In the genomic region with DNA sequence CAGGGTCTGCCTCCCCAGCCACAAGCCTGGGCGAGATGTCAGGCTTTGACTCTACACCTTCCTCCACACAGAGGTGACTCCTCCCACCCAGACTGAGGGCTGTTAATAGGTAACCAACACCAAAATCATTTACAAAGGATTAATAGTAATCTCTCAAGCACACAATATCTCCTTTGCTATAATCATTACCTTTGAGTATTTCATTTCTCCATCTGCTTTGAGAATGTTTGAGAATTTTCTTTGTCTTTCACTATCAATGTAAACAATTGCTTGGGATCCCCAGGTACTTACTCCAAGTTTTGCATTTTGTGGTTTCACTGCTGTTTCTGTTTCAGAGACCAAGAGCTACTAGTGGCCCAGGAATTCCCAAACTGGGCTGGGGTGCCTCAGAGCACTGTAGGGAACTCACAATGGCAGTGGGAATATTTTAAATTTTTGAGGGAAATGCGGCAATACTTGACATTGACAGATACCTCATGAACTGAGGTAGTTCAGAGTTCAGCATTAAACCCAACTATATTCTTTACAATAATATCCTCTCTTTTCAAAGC, we compare ENCODE assay signal across 1 cellular context.
TF ChIP-seq lines count a peak whose summit lies in the region.

No MANE protein-coding gene starts in this region.

TF ChIP-seq in WTC11, 78 proteins besides CTCF, POLR2A, EP300 and RAD21 (continued from another document):
- TF ChIP-seq PRRX2 (CRISPR knock-in tag; IDR thresholded peaks at IDR 0.05) (no peak), NR1H2 (CRISPR knock-in tag; IDR thresholded peaks at IDR 0.05) (no peak), ZNF263 (CRISPR knock-in tag; IDR thresholded peaks at IDR 0.05; ENCODE audit: low read depth) (no peak), FOXJ3 (CRISPR knock-in tag; IDR thresholded peaks at IDR 0.05; ENCODE audit: borderline replicate concordance) (no peak), SMAD4 (CRISPR knock-in tag; IDR thresholded peaks at IDR 0.05) (no peak), TEAD1 (CRISPR knock-in tag; IDR thresholded peaks at IDR 0.05) (no peak)
- TF ChIP-seq, protein P1, sequence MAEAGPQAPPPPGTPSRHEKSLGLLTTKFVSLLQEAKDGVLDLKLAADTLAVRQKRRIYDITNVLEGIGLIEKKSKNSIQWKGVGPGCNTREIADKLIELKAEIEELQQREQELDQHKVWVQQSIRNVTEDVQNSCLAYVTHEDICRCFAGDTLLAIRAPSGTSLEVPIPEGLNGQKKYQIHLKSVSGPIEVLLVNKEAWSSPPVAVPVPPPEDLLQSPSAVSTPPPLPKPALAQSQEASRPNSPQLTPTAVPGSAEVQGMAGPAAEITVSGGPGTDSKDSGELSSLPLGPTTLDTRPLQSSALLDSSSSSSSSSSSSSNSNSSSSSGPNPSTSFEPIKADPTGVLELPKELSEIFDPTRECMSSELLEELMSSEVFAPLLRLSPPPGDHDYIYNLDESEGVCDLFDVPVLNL (CRISPR knock-in tag; IDR thresholded peaks at IDR 0.05; ENCODE audit: borderline replicate concordance, low read depth), result no peak
- TF ChIP-seq, protein P2, sequence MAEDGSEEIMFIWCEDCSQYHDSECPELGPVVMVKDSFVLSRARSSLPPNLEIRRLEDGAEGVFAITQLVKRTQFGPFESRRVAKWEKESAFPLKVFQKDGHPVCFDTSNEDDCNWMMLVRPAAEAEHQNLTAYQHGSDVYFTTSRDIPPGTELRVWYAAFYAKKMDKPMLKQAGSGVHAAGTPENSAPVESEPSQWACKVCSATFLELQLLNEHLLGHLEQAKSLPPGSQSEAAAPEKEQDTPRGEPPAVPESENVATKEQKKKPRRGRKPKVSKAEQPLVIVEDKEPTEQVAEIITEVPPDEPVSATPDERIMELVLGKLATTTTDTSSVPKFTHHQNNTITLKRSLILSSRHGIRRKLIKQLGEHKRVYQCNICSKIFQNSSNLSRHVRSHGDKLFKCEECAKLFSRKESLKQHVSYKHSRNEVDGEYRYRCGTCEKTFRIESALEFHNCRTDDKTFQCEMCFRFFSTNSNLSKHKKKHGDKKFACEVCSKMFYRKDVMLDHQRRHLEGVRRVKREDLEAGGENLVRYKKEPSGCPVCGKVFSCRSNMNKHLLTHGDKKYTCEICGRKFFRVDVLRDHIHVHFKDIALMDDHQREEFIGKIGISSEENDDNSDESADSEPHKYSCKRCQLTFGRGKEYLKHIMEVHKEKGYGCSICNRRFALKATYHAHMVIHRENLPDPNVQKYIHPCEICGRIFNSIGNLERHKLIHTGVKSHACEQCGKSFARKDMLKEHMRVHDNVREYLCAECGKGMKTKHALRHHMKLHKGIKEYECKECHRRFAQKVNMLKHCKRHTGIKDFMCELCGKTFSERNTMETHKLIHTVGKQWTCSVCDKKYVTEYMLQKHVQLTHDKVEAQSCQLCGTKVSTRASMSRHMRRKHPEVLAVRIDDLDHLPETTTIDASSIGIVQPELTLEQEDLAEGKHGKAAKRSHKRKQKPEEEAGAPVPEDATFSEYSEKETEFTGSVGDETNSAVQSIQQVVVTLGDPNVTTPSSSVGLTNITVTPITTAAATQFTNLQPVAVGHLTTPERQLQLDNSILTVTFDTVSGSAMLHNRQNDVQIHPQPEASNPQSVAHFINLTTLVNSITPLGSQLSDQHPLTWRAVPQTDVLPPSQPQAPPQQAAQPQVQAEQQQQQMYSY (CRISPR knock-in tag; IDR thresholded peaks at IDR 0.05), result no peak
- TF ChIP-seq, protein P3, sequence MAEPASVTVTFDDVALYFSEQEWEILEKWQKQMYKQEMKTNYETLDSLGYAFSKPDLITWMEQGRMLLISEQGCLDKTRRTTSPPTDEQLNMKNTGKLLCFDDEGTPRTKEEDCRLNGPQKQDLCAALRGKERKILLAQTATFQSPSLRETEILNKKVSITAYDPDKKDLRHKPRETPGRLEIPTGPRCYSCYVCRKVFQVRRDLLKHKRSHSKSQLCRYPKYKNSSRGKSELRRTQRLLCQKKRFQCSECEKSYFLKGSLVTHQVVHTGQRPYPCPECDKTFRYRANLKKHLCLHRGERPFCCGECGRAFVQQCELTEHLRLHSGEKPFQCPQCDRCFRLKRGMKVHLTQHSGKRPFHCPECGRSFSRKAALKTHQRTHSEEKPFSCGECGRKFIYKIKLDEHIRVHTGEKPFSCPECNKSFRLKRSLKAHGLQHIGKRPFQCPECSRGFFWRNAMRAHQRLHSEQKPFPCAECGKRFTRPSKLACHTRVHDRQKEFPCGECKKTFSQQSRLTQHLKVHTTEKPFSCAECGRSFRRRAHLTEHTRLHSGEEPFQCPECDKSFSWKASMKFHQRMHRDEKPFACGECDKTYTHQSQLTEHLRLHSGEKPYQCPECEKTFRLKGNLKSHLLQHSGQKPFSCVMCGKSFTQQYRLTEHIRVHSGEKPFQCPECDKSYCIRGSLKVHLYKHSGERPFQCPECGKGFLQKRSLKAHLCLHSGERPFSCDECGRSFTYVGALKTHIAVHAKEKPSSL (CRISPR knock-in tag; conservative IDR thresholded peaks at IDR 0.05), result no peak
